Comparison of ENCODE assay signal across 8 cellular contexts in the genomic region with DNA sequence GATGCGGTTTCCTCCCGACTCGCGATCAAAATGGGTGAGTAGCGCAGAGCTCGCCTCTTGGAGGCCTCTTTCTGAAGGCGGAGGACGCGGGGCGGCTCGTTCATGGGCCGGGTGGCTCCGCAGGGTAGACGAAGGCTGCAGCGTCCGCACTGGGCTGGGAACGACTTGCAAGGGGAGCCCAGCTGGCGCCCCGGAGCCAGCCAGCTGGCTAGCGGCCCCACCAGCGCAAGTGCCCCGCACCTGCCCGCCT. TPM values are rescaled to one million over a fixed set of nuclear protein-coding genes. Genes with fewer than 3 reads are reported as not detected.
A peak's percentile ranks its signal among the peaks of the same experiment; 100 is the strongest.
DNase-seq lines count a peak whose midpoint lies in the region; TF ChIP-seq lines count a peak whose summit lies in the region.

No MANE protein-coding gene starts in this region.

- H3F3A ChIP-seq in SK-N-SH (replicated peaks; ENCODE audit: insufficient read depth) (peaks cover 5% of the 10 kb centered on the region), smooth muscle cell (ENCODE audit: low read depth) (no peaks in the 10 kb centered on the region)

- peak overlapping the region; percentile 16; the same call in 1 of the 2 replicates for H3K9ac ChIP-seq in SK-N-SH
- peak overlapping the region; percentile 77 for H3K9ac ChIP-seq in smooth muscle cell (ENCODE audit: low read depth)

- peaks cover 27% of the 10 kb centered on the region for H3K4me1 Mint-ChIP-seq in Calu3 (ENCODE audit: low read depth, unreplicated experiment)

- no peaks in the 10 kb centered on the region for H4K20me1 ChIP-seq in SK-N-SH (ENCODE audit: insufficient read depth)
- peaks cover 11% of the 10 kb centered on the region for H4K20me1 ChIP-seq in smooth muscle cell (ENCODE audit: low read depth)

- H2AFZ ChIP-seq in SK-N-SH (ENCODE audit: low read depth) (peak overlapping the region; percentile 98), smooth muscle cell (ENCODE audit: low read depth) (peak overlapping the region; percentile 81)

- H3K9me3 ChIP-seq in HAP-1: no peaks in the 10 kb centered on the region
- no peaks in the 10 kb centered on the region for H3K9me3 ChIP-seq in SK-N-SH
- no peaks in the 10 kb centered on the region for H3K9me3 ChIP-seq in left ventricle myocardium inferior (replicated peaks)
- no peaks in the 10 kb centered on the region for H3K9me3 ChIP-seq in smooth muscle cell (replicated peaks; ENCODE audit: low read depth)

- POLR2A ChIA-PET in SK-N-SH (lab: Yijun Ruan, JAX): no interaction called here

- H3K4me3 ChIP-seq in HAP-1 (peak overlapping the region; percentile 69), SK-N-SH (ENCODE audit: low read depth in 2 of 2, low read length in 1 of 2) (peak overlapping the region; percentile 81 to 94), left ventricle myocardium inferior (peak overlapping the region; percentile 95), smooth muscle cell (peak overlapping the region; percentile 89)

- H3K4me2 ChIP-seq in SK-N-SH (peak overlapping the region; percentile 97), smooth muscle cell (peak overlapping the region; percentile 89)

- 0% methylated on average over 4 of the region's 23 CpGs for WGBS in SK-N-SH (ENCODE audit: low lambda C conversion rate)
- WGBS in smooth muscle cell (ENCODE audit: low lambda C conversion rate): 0% methylated on average over 18 of the region's 23 CpGs

- peak overlapping the region; percentile 62 for H3K27ac Mint-ChIP-seq in Calu3 (ENCODE audit: unreplicated experiment)

- TF ChIP-seq EP300 in SK-N-SH (IDR thresholded peaks at IDR 0.05; ENCODE audit: borderline replicate concordance in 1 of 2, low read depth in 1 of 2, low read length in 1 of 2): no peak

- peaks cover 35% of the 10 kb centered on the region for H3K36me3 Mint-ChIP-seq in Calu3 (ENCODE audit: insufficient read depth, unreplicated experiment)

- H3K27me3 Mint-ChIP-seq in Calu3 (ENCODE audit: unreplicated experiment): no peaks in the 10 kb centered on the region

- peak overlapping the region; percentile 86 for H3K4me3 Mint-ChIP-seq in Calu3 (ENCODE audit: low read depth, unreplicated experiment)

- H3K36me3 ChIP-seq in HAP-1 (replicated peaks) (peaks cover 1% of the 10 kb centered on the region), SK-N-SH (replicated peaks in 1 of 2; ENCODE audit: control insufficient read depth in 1 of 2, insufficient read depth in 2 of 2, low read length in 1 of 2) (no peaks in the 10 kb centered on the region), left ventricle myocardium inferior (peaks cover 11% of the 10 kb centered on the region), smooth muscle cell (ENCODE audit: low read depth) (peaks cover 1% of the 10 kb centered on the region)

- DNase-seq in Calu3 (no peak), HAP-1 (ENCODE audit: low spot score in 2 of 2) (no peak), SK-N-SH (no peak), left ventricle myocardium inferior (no peak), smooth muscle cell (lab: John Stamatoyannopoulos, UW; ENCODE audit: unreplicated experiment) (no peak), AG08396 (ENCODE audit: low spot score) (no peak), middle frontal gyrus (ENCODE audit: extremely low spot score, low spot score) (no peak)
- DNase-seq in stimulated activated CD4-positive, alpha-beta T cell treated with anti-CD3 and anti-CD28 coated beads, Interleukin-15, amount 100 ng/mL, for 24 hours: no peak

- H3K79me2 ChIP-seq in SK-N-SH (ENCODE audit: insufficient read depth) (peaks cover 29% of the 10 kb centered on the region), smooth muscle cell (ENCODE audit: low read depth) (peaks cover 13% of the 10 kb centered on the region)

- CTCF ChIA-PET in Calu3 (lab: Charles Lee): interaction anchor here (0.6 to 2.4 kb wide), 6 partner anchors 48 to 242 kb away, joined by 3 to 6 read pairs (median 4); partner anchors contain the start of gene MTERF4
- CTCF ChIA-PET in SK-N-SH (lab: Yijun Ruan, JAX): interaction anchor here (0.7 to 2.4 kb wide), 6 partner anchors 17 to 252 kb away, joined by 3 to 10 read pairs (median 3); no protein-coding TSS in a partner anchor

- H3K27ac ChIP-seq in SK-N-SH (ENCODE audit: low read depth in 2 of 2, low read length in 1 of 2): peak overlapping the region in 1 of 2 experiments; percentile 14; a peak in 1 of 4 replicates
- H3K27ac ChIP-seq in left ventricle myocardium inferior (replicated peaks): peak overlapping the region; percentile 86
- H3K27ac ChIP-seq in smooth muscle cell (ENCODE audit: low read depth): peak overlapping the region; percentile 12

- no peaks in the 10 kb centered on the region for H3K9me3 Mint-ChIP-seq in Calu3 (ENCODE audit: low read depth, unreplicated experiment)

- BruUV-seq in Calu3 (replicated peaks; lab: Mats Ljungman, UMichigan): no TSS peak

- no peaks in the 10 kb centered on the region for H3K27me3 ChIP-seq in HAP-1 (ENCODE audit: low read depth)
- no peaks in the 10 kb centered on the region for H3K27me3 ChIP-seq in SK-N-SH (ENCODE audit: insufficient read depth)
- no peaks in the 10 kb centered on the region for H3K27me3 ChIP-seq in left ventricle myocardium inferior (ENCODE audit: low read depth)
- no peaks in the 10 kb centered on the region for H3K27me3 ChIP-seq in smooth muscle cell (ENCODE audit: low read depth)

- no peak for TF ChIP-seq RAD21 in SK-N-SH (IDR thresholded peaks at IDR 0.05; ENCODE audit: low read length)

- TF ChIP-seq CTCF in Calu3 (IDR thresholded peaks at IDR 0.05; ENCODE audit: unreplicated experiment): no peak
- TF ChIP-seq CTCF in SK-N-SH (IDR thresholded peaks at IDR 0.05): no peak
- no peak for TF ChIP-seq CTCF in left ventricle myocardium inferior (IDR thresholded peaks at IDR 0.05; ENCODE audit: borderline replicate concordance)
- no peak for TF ChIP-seq CTCF in smooth muscle cell (IDR thresholded peaks at IDR 0.05; ENCODE audit: borderline replicate concordance, insufficient read depth, poor library complexity, severe bottlenecking)

- H3K4me1 ChIP-seq in HAP-1: peaks cover 21% of the 10 kb centered on the region
- H3K4me1 ChIP-seq in SK-N-SH (ENCODE audit: control insufficient read depth in 1 of 2, insufficient read depth in 2 of 2, low read depth in 1 of 2, low read length in 1 of 2): peaks cover 6 to 18% of the 10 kb centered on the region in 2 experiments; a peak in 3 of 4 replicates
- peaks cover 29% of the 10 kb centered on the region for H3K4me1 ChIP-seq in left ventricle myocardium inferior
- H3K4me1 ChIP-seq in smooth muscle cell (ENCODE audit: low read depth): peaks cover 6% of the 10 kb centered on the region

- intact Hi-C loops in Calu3 (cut with micrococcal nuclease; ENCODE audit: unreplicated experiment) (loop anchor here (5.0 kb wide), 1 partner anchor 47 kb away; the partner anchor contains the start of gene MTERF4), left ventricle myocardium inferior (cut with micrococcal nuclease) (no loop called here)

- in situ Hi-C loops in HAP-1 (cut with MboI; ENCODE audit: low sequenced_read_pairs): no loop called here

- no peaks in the 10 kb centered on the region for H3K9me2 ChIP-seq in SK-N-SH

TF ChIP-seq in SK-N-SH, 30 proteins besides CTCF, POLR2A, EP300 and RAD21:
- peak; percentile 5; the same call in 1 of the 2 replicates for TF ChIP-seq MXI1 (IDR thresholded peaks at IDR 0.05; ENCODE audit: low read depth, low read length)
- TF ChIP-seq, protein P1, sequence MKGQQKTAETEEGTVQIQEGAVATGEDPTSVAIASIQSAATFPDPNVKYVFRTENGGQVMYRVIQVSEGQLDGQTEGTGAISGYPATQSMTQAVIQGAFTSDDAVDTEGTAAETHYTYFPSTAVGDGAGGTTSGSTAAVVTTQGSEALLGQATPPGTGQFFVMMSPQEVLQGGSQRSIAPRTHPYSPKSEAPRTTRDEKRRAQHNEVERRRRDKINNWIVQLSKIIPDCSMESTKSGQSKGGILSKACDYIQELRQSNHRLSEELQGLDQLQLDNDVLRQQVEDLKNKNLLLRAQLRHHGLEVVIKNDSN (IDR thresholded peaks at IDR 0.05; ENCODE audit: borderline replicate concordance, low read depth): no peak

RNA-seq across cellular contexts. Expression of gene PASK, which starts 0.3 kb away (rescaled TPM):
- total RNA-seq in Calu3 (2022) (53.3 and 69.3 TPM in 2 replicates), left ventricle myocardium inferior (3.4 TPM), smooth muscle cell (2.6 and 8.9 TPM in 2 replicates)
- polyA plus RNA-seq in SK-N-SH (2012; rRNA removed) (6.3 and 6.6 TPM in 2 replicates), smooth muscle cell (2.6 and 3.9 TPM in 2 replicates)
- 1.9 and 3.0 TPM in 2 replicates for polyA plus RNA-seq in SK-N-SH (2012; cell fraction: cytosol; rRNA removed)
- polyA plus RNA-seq in SK-N-SH (2012; cell fraction: nucleus; rRNA removed): 31.5 and 31.7 TPM in 2 replicates

RNA-seq across cellular contexts. Expression of gene PPP1R7, which starts 0.7 kb away (rescaled TPM):
- total RNA-seq in Calu3 (2022) (65.4 and 65.5 TPM in 2 replicates), left ventricle myocardium inferior (61.5 TPM), smooth muscle cell (44.3 and 54.3 TPM in 2 replicates)
- polyA plus RNA-seq in SK-N-SH (2012; rRNA removed) (47.2 and 56.9 TPM in 2 replicates), smooth muscle cell (74.9 and 86.8 TPM in 2 replicates)
- 62.1 and 77.7 TPM in 2 replicates for polyA plus RNA-seq in SK-N-SH (2012; cell fraction: cytosol; rRNA removed)
- 24.6 and 36.5 TPM in 2 replicates for polyA plus RNA-seq in SK-N-SH (2012; cell fraction: nucleus; rRNA removed)

RNA-seq across cellular contexts. Expression of gene ANO7, which starts 38.9 kb away (rescaled TPM):
- total RNA-seq in Calu3 (2022): 7.7 and 8.0 TPM in 2 replicates
- 0.68 and 0.81 TPM in 2 replicates for polyA plus RNA-seq in SK-N-SH (2012; rRNA removed)
- 0.44 and 1.0 TPM in 2 replicates for polyA plus RNA-seq in SK-N-SH (2012; cell fraction: cytosol; rRNA removed)
- polyA plus RNA-seq in SK-N-SH (2012; cell fraction: nucleus; rRNA removed): 1.2 and 1.5 TPM in 2 replicates
- 0.80 TPM for total RNA-seq in left ventricle myocardium inferior
- 0.36 and 1.3 TPM in 2 replicates for total RNA-seq in smooth muscle cell
- polyA plus RNA-seq in smooth muscle cell: 1.4 and 4.9 TPM in 2 replicates

RNA-seq across cellular contexts. Expression of gene MTERF4, which starts 47.5 kb away (rescaled TPM):
- total RNA-seq in Calu3 (2022) (30.8 and 33.6 TPM in 2 replicates), left ventricle myocardium inferior (19.5 TPM), smooth muscle cell (27.3 and 38.6 TPM in 2 replicates)
- polyA plus RNA-seq in SK-N-SH (2012; rRNA removed) (31.0 and 43.3 TPM in 2 replicates), smooth muscle cell (13.7 and 18.6 TPM in 2 replicates)
- 26.0 and 28.3 TPM in 2 replicates for polyA plus RNA-seq in SK-N-SH (2012; cell fraction: cytosol; rRNA removed)
- 117 and 148 TPM in 2 replicates for polyA plus RNA-seq in SK-N-SH (2012; cell fraction: nucleus; rRNA removed)
